In the genomic region with DNA sequence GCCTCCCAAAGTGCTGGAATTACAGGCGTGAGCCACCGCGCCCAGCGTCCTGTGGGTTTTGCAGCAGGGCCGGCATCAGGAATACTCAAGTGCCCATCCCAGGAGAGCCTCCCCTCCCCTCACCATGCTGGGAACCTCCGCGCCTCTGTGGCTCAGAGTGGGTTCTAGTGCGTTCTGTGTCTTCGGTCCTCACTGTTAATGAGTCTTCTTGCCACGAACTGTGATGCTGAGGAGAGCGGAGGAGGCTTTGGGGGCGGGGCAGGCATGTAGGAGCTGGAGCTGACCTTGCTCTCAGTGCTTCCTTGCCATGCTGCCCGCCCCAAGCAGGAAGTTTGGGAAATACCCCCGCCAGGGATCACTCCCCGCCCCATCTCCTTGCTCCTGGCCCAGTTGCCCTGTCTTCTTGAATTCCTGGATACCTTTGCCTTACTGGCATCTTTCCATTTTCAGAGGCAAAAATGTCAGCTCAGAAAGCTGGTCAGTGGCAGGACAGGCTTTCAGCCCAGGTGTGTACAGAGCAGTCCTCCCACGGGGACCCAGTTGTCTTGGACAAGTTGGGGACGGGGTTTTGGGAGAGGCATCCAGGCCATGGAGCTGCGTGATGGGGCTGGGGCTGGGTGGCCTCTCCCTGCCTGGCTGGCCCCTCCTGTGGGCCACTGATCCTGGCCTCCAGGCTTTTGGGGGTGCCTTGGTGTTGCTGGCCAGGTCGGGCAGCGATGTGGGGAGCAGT, we compare ENCODE assay signal across 19 cellular contexts. TPM values are rescaled to one million over a fixed set of nuclear protein-coding genes. Genes with fewer than 3 reads are reported as not detected.
DNase-seq lines count a peak whose midpoint lies in the region; ATAC-seq lines count a peak whose summit lies in the region.
"Had no signal": no experiment of that assay in that cellular context is flagged by ENCODE, and none has a peak within 500 bp of the region (broad histone marks: within the 10 kb centered on the region; RNA-seq: fewer than 3 reads in every experiment).

No MANE protein-coding gene starts in this region.

- H3K4me3 ChIP-seq in BLaER1 treated with 17β-estradiol and CSF1 and Interleukin-3, amounts not matched to agents 10 nM and 100 nM: no peak overlapping the region
- no peak overlapping the region for H3K4me3 ChIP-seq in esophagus (ENCODE audit: low read depth in 1 of 2, low read length in 2 of 2)
- H3K4me3 ChIP-seq in trophoblast cell (ENCODE audit: low read depth, low read length): no peak overlapping the region
- H3K4me3 ChIP-seq: SJSA1 had no signal

- H3K79me2 ChIP-seq in trophoblast cell (ENCODE audit: control insufficient read depth, insufficient read depth, low read length, poor library complexity): peaks cover 2% of the 10 kb centered on the region

- ATAC-seq in T-helper 17 cell (no peak), HG03095 (IDR thresholded peaks at IDR 0.05; ENCODE audit: unreplicated experiment) (no peak)

- no peak overlapping the region for H2BK12ac ChIP-seq in trophoblast cell (ENCODE audit: low read length)

- H3K27me3 ChIP-seq in BLaER1 treated with 17β-estradiol and CSF1 and Interleukin-3, amounts not matched to agents 10 nM and 100 nM: peaks cover 0 to 19% (median 0%) of the 10 kb centered on the region in 11 experiments; a peak in 5 of 22 replicates
- H3K27me3 ChIP-seq in esophagus (ENCODE audit: control insufficient read depth in 1 of 2, insufficient read depth in 2 of 2, low read length in 2 of 2) (no peaks in the 10 kb centered on the region), trophoblast cell (ENCODE audit: insufficient read depth, low read length) (no peaks in the 10 kb centered on the region)
- H3K27me3 ChIP-seq: SJSA1 had no signal

- H3K27me3 Mint-ChIP-seq in T-helper 17 cell: no peaks in the 10 kb centered on the region
- H3K27me3 Mint-ChIP-seq: IgD-negative memory B cell had no signal

- no peaks in the 10 kb centered on the region for H3K79me1 ChIP-seq in trophoblast cell (ENCODE audit: low read length)

- no peak overlapping the region for H2AFZ ChIP-seq in trophoblast cell (ENCODE audit: insufficient read depth, low read length, poor library complexity)

- H4K91ac ChIP-seq in trophoblast cell (ENCODE audit: low read depth, low read length): no peak overlapping the region

- H3K4me2 ChIP-seq in BLaER1 treated with 17β-estradiol and CSF1 and Interleukin-3, amounts not matched to agents 10 nM and 100 nM: peak overlapping the region; percentile 68 to 100 (median 95)
- no peak overlapping the region for H3K4me2 ChIP-seq in trophoblast cell (ENCODE audit: low read length)

- H3K36me3 ChIP-seq in BLaER1 treated with 17β-estradiol and CSF1 and Interleukin-3, amounts not matched to agents 10 nM and 100 nM: peaks cover 10 to 39% (median 19%) of the 10 kb centered on the region in 11 experiments; a peak in 17 of 22 replicates
- H3K36me3 ChIP-seq in esophagus (ENCODE audit: control insufficient read depth in 2 of 2, insufficient read depth in 2 of 2, low read length in 1 of 2) (peaks cover 0 to 17% of the 10 kb centered on the region in 2 donors), trophoblast cell (ENCODE audit: control insufficient read depth in 1 of 2, insufficient read depth in 2 of 2, low read length in 2 of 2) (peaks cover 0 to 3% of the 10 kb centered on the region in 2 experiments)
- H3K36me3 ChIP-seq: SJSA1 had no signal

- peaks cover 7 to 75% (median 30%) of the 10 kb centered on the region in 11 experiments; a peak in 18 of 22 replicates for H4K20me1 ChIP-seq in BLaER1 treated with 17β-estradiol and CSF1 and Interleukin-3, amounts not matched to agents 10 nM and 100 nM

- peak overlapping the region; percentile 17 for H3K18ac ChIP-seq in trophoblast cell (ENCODE audit: low read length)

- no peaks in the 10 kb centered on the region for H3K9me3 ChIP-seq in BLaER1 treated with 17β-estradiol and CSF1 and Interleukin-3, amounts not matched to agents 10 nM and 100 nM (replicated peaks in 1 of 11)
- H3K9me3 ChIP-seq in T-helper 17 cell (ENCODE audit: control insufficient read depth, low read length, poor library complexity, severe bottlenecking) (no peaks in the 10 kb centered on the region), esophagus (ENCODE audit: control insufficient read depth in 2 of 2, insufficient read depth in 1 of 2, low read depth in 1 of 2, low read length in 1 of 2) (no peaks in the 10 kb centered on the region), trophoblast cell (ENCODE audit: insufficient read depth, low read depth, low read length) (peaks cover 3% of the 10 kb centered on the region)
- H3K9me3 ChIP-seq: SJSA1 had no signal

- no peaks in the 10 kb centered on the region for H3K36me3 Mint-ChIP-seq in T-helper 17 cell (ENCODE audit: low read depth)

- H4K8ac ChIP-seq in trophoblast cell (ENCODE audit: low read depth, low read length): no peak overlapping the region

- H3K27ac ChIP-seq in BLaER1 treated with 17β-estradiol and CSF1 and Interleukin-3, amounts not matched to agents 10 nM and 100 nM: peak overlapping the region in 7 of 11 experiments; percentile 8 to 94 (median 88); a peak in 13 of 22 replicates
- H3K27ac ChIP-seq in esophagus (ENCODE audit: low read depth in 2 of 2, low read length in 1 of 2): peak overlapping the region; percentile 84 to 86
- H3K27ac ChIP-seq in trophoblast cell (ENCODE audit: low read depth, low read length): no peak overlapping the region
- H3K27ac ChIP-seq: C4-2B, SJSA1 had no signal

- H4K12ac ChIP-seq in trophoblast cell (ENCODE audit: low read depth, low read length): no peak overlapping the region

- H2BK5ac ChIP-seq in trophoblast cell (ENCODE audit: low read depth, low read length, poor library complexity): no peak overlapping the region

- H3K27ac Mint-ChIP-seq in T-helper 17 cell: peak overlapping the region; percentile 47

- H3K23ac ChIP-seq in trophoblast cell (ENCODE audit: low read length): no peak overlapping the region

- peak overlapping the region in 7 of 11 experiments; percentile 7 to 61 (median 37); a peak in 9 of 22 replicates for H3K9ac ChIP-seq in BLaER1 treated with 17β-estradiol and CSF1 and Interleukin-3, amounts not matched to agents 10 nM and 100 nM
- H3K9ac ChIP-seq in trophoblast cell (ENCODE audit: low read length): no peak overlapping the region

- H2BK120ac ChIP-seq in trophoblast cell (ENCODE audit: insufficient read depth, low read length, poor library complexity): no peak overlapping the region

- H3K4me1 ChIP-seq in BLaER1 treated with 17β-estradiol and CSF1 and Interleukin-3, amounts not matched to agents 10 nM and 100 nM: peaks cover 55 to 98% (median 97%) of the 10 kb centered on the region in 10 experiments
- peaks cover 2 to 34% of the 10 kb centered on the region in 2 donors for H3K4me1 ChIP-seq in esophagus (ENCODE audit: control insufficient read depth in 2 of 2, insufficient read depth in 2 of 2, low read length in 1 of 2)
- H3K4me1 ChIP-seq in trophoblast cell (ENCODE audit: control insufficient read depth in 1 of 2, insufficient read depth in 2 of 2, low read length in 2 of 2): peaks cover 12 to 14% of the 10 kb centered on the region in 2 experiments
- H3K4me1 ChIP-seq: SJSA1 had no signal

- DNase-seq in T-helper 17 cell (no peak), trophoblast cell (no peak), SIG-M5 (lab: John Stamatoyannopoulos, UW) (no peak), NCI-H2171 treated with DMSO at 0.1 percent for 48 hours (lab: John Stamatoyannopoulos, UW) (no peak)
- DNase-seq in stimulated activated CD4-positive, alpha-beta T cell treated with anti-CD3 and anti-CD28 coated beads, Interleukin-4, amount 100 ng/mL, for 24 hours: no peak
- DNase-seq: GF-D8; H9; Kasumi-1; NCI-H1105; NCI-H187; NCI-H446; NK-92 treated with Interleukin-12 subunit alpha and Interleukin-12 subunit beta, amount 100 ng/mL, for 24 hours; RPMI8226 had no signal

- H3K4me3 Mint-ChIP-seq in T-helper 17 cell: no peak overlapping the region
- H3K4me3 Mint-ChIP-seq: H9 had no signal

- WGBS in esophagus, 2 donors: 71 to 80% methylated on average over 20 of the region's 20 CpGs
- WGBS in trophoblast cell (ENCODE audit: extremely low coverage, insufficient coverage, insufficient read length): no CpG with 5 or more reads among the region's 20 CpGs

- peaks cover 7% of the 10 kb centered on the region for H3K4me1 Mint-ChIP-seq in T-helper 17 cell

- no peak overlapping the region for H3K14ac ChIP-seq in trophoblast cell (ENCODE audit: low read length)

- no peak overlapping the region for H3K4ac ChIP-seq in trophoblast cell (ENCODE audit: low read depth, low read length)

- peak overlapping the region; percentile 22 for H2AK5ac ChIP-seq in trophoblast cell (ENCODE audit: low read length)

RNA-seq across cellular contexts. Expression of a gene that starts 5.1 kb away (rescaled TPM):
- 10 to 100 TPM; 14.2 to 14.5 TPM for total RNA-seq in T-helper 17 cell
- polyA plus RNA-seq in esophagus: 10 to 100 TPM; 15.6 to 18.0 TPM
- 10.6 and 11.0 TPM in 2 replicates for polyA plus RNA-seq in trophoblast cell (2013)
